20 cellular contexts compared by ENCODE assay signal in genomic region chr20:61850926-61851900, GRCh38.
DNase-seq lines count a peak whose midpoint lies in the region; ATAC-seq and TF ChIP-seq lines count a peak whose summit lies in the region.
"Had no signal": no experiment of that assay in that cellular context is flagged by ENCODE, and none has a peak within 500 bp of the region (broad histone marks: within the 10 kb centered on the region; RNA-seq: fewer than 3 reads in every experiment).

No MANE protein-coding gene starts in this region.

- peaks cover 18% of the 10 kb centered on the region for H3K27me3 Mint-ChIP-seq in WTC11 (ENCODE audit: low read depth)

- no peak overlapping the region for H2AFZ ChIP-seq in neuronal stem cell (ENCODE audit: low read length)

- H3K4me1 ChIP-seq in HEK293 (ENCODE audit: control insufficient read depth, insufficient read depth, low read length) (no peaks in the 10 kb centered on the region), neuronal stem cell (ENCODE audit: control insufficient read depth in 2 of 2, insufficient read depth in 1 of 2, low read depth in 1 of 2, low read length in 2 of 2) (peaks cover under 1 to 5% of the 10 kb centered on the region in 2 donors), sigmoid colon (no peaks in the 10 kb centered on the region)
- H3K4me1 ChIP-seq: Caco-2, Peyer's patch had no signal

- peak overlapping the region; percentile 70 for H3K18ac ChIP-seq in neuronal stem cell (ENCODE audit: low read length)

- CTCF ChIA-PET in AG04449 (lab: Yijun Ruan, JAX) (interaction anchor here (1.1 kb wide), 1 partner anchor 35 kb away, joined by 3 read pairs; no protein-coding TSS in a partner anchor), HEK293 (lab: Yijun Ruan, JAX) (no interaction called here), WTC11 (lab: Charles Lee) (interaction anchor here (1.8 kb wide), 1 partner anchor 45 kb away, joined by 4 read pairs; no protein-coding TSS in a partner anchor)

- no peak for ATAC-seq in WTC11
- ATAC-seq: CD8-positive, alpha-beta T cell had no signal

- no peak for TF ChIP-seq CTCF in AG04449 (IDR thresholded peaks at IDR 0.05; ENCODE audit: insufficient read depth, low read length, missing control alignments)
- TF ChIP-seq CTCF in HEK293 (tag by site-specific recombination; IDR thresholded peaks at IDR 0.05), result no peak
- no peak for TF ChIP-seq CTCF in sigmoid colon (IDR thresholded peaks at IDR 0.05)
- no peak for TF ChIP-seq CTCF in WTC11 (IDR thresholded peaks at IDR 0.05)

- no peak for TF ChIP-seq POLR2A in sigmoid colon (IDR thresholded peaks at IDR 0.05)

- H3K36me3 ChIP-seq in HEK293 (ENCODE audit: control insufficient read depth in 2 of 2, insufficient read depth in 1 of 2, low read length in 2 of 2) (no peaks in the 10 kb centered on the region), neuronal stem cell (replicated peaks in 1 of 2; ENCODE audit: control insufficient read depth in 2 of 2, insufficient read depth in 2 of 2, low read length in 2 of 2) (no peaks in the 10 kb centered on the region), sigmoid colon (no peaks in the 10 kb centered on the region)
- H3K36me3 ChIP-seq: Peyer's patch had no signal

- no peak overlapping the region for H3K4ac ChIP-seq in neuronal stem cell (ENCODE audit: low read length)

- no peak overlapping the region for H2BK12ac ChIP-seq in neuronal stem cell (ENCODE audit: low read length)

- H3K9ac ChIP-seq in neuronal stem cell (ENCODE audit: low read depth, low read length, poor library complexity), result peak overlapping the region; percentile 30

- POLR2A ChIA-PET in AG04449 (lab: Yijun Ruan, JAX) (no interaction called here), HEK293 (lab: Yijun Ruan, JAX) (no interaction called here), WTC11 (lab: Charles Lee) (no interaction called here)

- H3K36me3 Mint-ChIP-seq in WTC11, result peaks cover 4% of the 10 kb centered on the region; the same call in 1 of the 2 replicates
- H3K36me3 Mint-ChIP-seq: CD8-positive, alpha-beta T cell had no signal

- DNase-seq in AG04449 (ENCODE audit: low read depth, low spot score) (peak; percentile 4), astrocyte of the hippocampus (ENCODE audit: low read depth, low spot score) (peak; percentile 27), neuronal stem cell (ENCODE audit: low spot score) (no peak), sigmoid colon (no peak), caudate nucleus (lab: John Stamatoyannopoulos, UW) (no peak), WTC11 (ENCODE audit: low spot score) (no peak)
- DNase-seq: AML-193; Caco-2; CD8-positive, alpha-beta T cell; H7; NCI-H1048; NCI-H1417; NCI-H1694; NCI-H2029 treated with DMSO at 0.1 percent for 48 hours; NCI-H226; NCI-H510A; NCI-H69; Peyer's patch had no signal

- H3K9me3 ChIP-seq in HEK293 (ENCODE audit: control insufficient read depth, insufficient read depth, low read depth, low read length), result no peaks in the 10 kb centered on the region
- H3K9me3 ChIP-seq in neuronal stem cell (replicated peaks in 1 of 2; ENCODE audit: control insufficient read depth in 2 of 2, insufficient read depth in 1 of 2, low read depth in 1 of 2, low read length in 2 of 2), result peaks cover 4 to 16% of the 10 kb centered on the region in 2 donors
- no peaks in the 10 kb centered on the region for H3K9me3 ChIP-seq in sigmoid colon
- H3K9me3 ChIP-seq: Peyer's patch had no signal

- peak overlapping the region; percentile 32 for H2BK5ac ChIP-seq in neuronal stem cell (ENCODE audit: low read length)

- no peak overlapping the region for H3K4me3 ChIP-seq in AG04449 (ENCODE audit: low read depth, low read length)
- H3K4me3 ChIP-seq in HEK293 (ENCODE audit: low read depth, low read length), result no peak overlapping the region
- H3K4me3 ChIP-seq in neuronal stem cell (ENCODE audit: low read length in 2 of 2), result peak overlapping the region in 1 of 2 donors; percentile 36
- H3K4me3 ChIP-seq in sigmoid colon, result no peak overlapping the region
- H3K4me3 ChIP-seq: Peyer's patch had no signal

- intact Hi-C loops in sigmoid colon (cut with DNase I), result no loop called here

- H3K27ac Mint-ChIP-seq in WTC11, result no peak overlapping the region
- H3K27ac Mint-ChIP-seq: CD8-positive, alpha-beta T cell had no signal

- no peak overlapping the region for H4K91ac ChIP-seq in neuronal stem cell (ENCODE audit: low read depth, low read length, poor library complexity)

- TF ChIP-seq EP300 in sigmoid colon (IDR thresholded peaks at IDR 0.05), result no peak

- H3K4me3 Mint-ChIP-seq in WTC11, result no peak overlapping the region
- H3K4me3 Mint-ChIP-seq: CD8-positive, alpha-beta T cell had no signal

- H2BK120ac ChIP-seq in neuronal stem cell (ENCODE audit: low read depth, low read length), result no peak overlapping the region

- H3K4me1 Mint-ChIP-seq in WTC11, result no peaks in the 10 kb centered on the region

- peaks cover 2% of the 10 kb centered on the region for H3K79me1 ChIP-seq in neuronal stem cell (ENCODE audit: low read depth, low read length)

- WGBS in neuronal stem cell (ENCODE audit: extremely low coverage in 2 of 2, insufficient read length in 2 of 2, insufficient replicate concordance in 1 of 2), 2 donors, result no CpG with 5 or more reads among the region's 32 CpGs
- WGBS in sigmoid colon, 2 donors, result 68 to 74% methylated on average over 32 of the region's 32 CpGs

- no peak overlapping the region for H3K23ac ChIP-seq in neuronal stem cell (ENCODE audit: low read depth, low read length, poor library complexity)

- H3K27ac ChIP-seq in HEK293 (ENCODE audit: extremely low read depth, low read depth, low read length) (no peak overlapping the region), neuronal stem cell (replicated peaks; ENCODE audit: low read length) (no peak overlapping the region), sigmoid colon (no peak overlapping the region), caudate nucleus (ENCODE audit: low read depth, low read length) (no peak overlapping the region)
- H3K27ac ChIP-seq: C4-2B, Peyer's patch had no signal

- H3K4me2 ChIP-seq in neuronal stem cell (ENCODE audit: insufficient read depth, low read length, poor library complexity, severe bottlenecking), result no peak overlapping the region

- H4K8ac ChIP-seq in neuronal stem cell (ENCODE audit: low read depth, low read length), result no peak overlapping the region

- H3K9me3 Mint-ChIP-seq in WTC11, result peaks cover 11% of the 10 kb centered on the region
- H3K9me3 Mint-ChIP-seq: CD8-positive, alpha-beta T cell had no signal

- H2BK15ac ChIP-seq in neuronal stem cell (ENCODE audit: low read length), result no peak overlapping the region

- peak overlapping the region; percentile 47 for H3K14ac ChIP-seq in neuronal stem cell (ENCODE audit: low read length)

- peaks cover 0 to 2% (median 0%) of the 10 kb centered on the region in 3 experiments for H3K27me3 ChIP-seq in neuronal stem cell (ENCODE audit: control insufficient read depth in 3 of 3, insufficient read depth in 3 of 3, low read depth in 1 of 3, low read length in 3 of 3)
- H3K27me3 ChIP-seq in sigmoid colon, result peaks cover 0 to 11% (median 0%) of the 10 kb centered on the region in 3 donors
- H3K27me3 ChIP-seq: Peyer's patch had no signal

- peak overlapping the region; percentile 98 for H2AK5ac ChIP-seq in neuronal stem cell (ENCODE audit: low read depth, low read length)

TF ChIP-seq in HEK293, 187 proteins besides CTCF, POLR2A, EP300 and RAD21:
- TF ChIP-seq ZNF132 (tag by site-specific recombination; IDR thresholded peaks at IDR 0.05; ENCODE audit: borderline replicate concordance), result no peak
- TF ChIP-seq GLIS1 (tag by site-specific recombination; IDR thresholded peaks at IDR 0.05), result peak; percentile 43; the same call in 1 of the 2 replicates

TF ChIP-seq in WTC11, 78 proteins besides CTCF, POLR2A, EP300 and RAD21:
- TF ChIP-seq PREB (CRISPR knock-in tag; IDR thresholded peaks at IDR 0.05; ENCODE audit: borderline replicate concordance), result no peak
- no peak for TF ChIP-seq ERG (CRISPR knock-in tag; IDR thresholded peaks at IDR 0.05)

Comparison
In these comparisons a context has a peak if more than half of its experiments do, and no peak if none do; other contexts are left out.
1. DNase-seq: peak in AG04449 (single experiment) and astrocyte of the hippocampus (single experiment); none in neuronal stem cell (single experiment), sigmoid colon (single experiment), caudate nucleus (0 of 61) and WTC11 (single experiment).